Comparison of ENCODE assay signal across 20 cellular contexts in the genomic region with DNA sequence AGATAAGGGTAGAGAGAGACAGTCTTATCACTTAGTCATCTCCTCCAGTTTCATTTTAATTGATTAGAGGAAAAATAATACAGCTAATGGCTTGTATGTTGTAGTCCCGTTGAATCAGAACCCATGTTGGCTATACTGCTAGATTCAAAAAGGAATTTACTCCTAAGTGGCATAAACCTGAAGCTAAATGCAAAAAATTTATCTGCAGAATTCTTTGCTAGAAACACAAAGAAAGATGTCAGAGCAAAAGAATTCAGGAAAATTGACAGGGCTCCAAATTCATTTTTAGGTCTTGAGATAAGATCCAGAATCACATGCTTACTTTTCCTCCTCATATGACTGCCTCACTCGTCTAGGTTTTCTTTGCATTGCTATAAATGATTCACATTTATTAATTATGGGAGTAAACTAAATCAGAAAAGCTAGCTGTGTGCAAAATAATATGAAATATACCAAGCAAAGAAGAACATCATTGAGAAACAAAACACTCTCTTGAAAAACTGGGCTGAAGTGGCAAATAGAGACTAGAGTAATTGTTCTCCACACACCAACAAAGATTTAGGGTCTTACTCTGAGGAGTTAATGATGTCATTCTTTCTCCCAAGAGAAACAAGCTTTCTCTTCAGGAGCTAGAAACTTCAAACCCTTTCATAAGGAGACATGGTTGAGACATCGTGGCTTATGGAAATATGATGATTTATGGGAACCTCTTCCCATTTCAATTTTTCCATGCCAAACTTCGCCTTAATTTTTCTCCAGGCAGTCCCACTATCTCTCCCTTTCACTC.
DNase-seq lines count a peak whose midpoint lies in the region; ATAC-seq, FAIRE-seq and TF ChIP-seq lines count a peak whose summit lies in the region.
"Had no signal": no experiment of that assay in that cellular context is flagged by ENCODE, and none has a peak within 500 bp of the region (broad histone marks: within the 10 kb centered on the region; RNA-seq: fewer than 3 reads in every experiment).

No MANE protein-coding gene starts in this region.

- peaks cover 10% of the 10 kb centered on the region for H3K27me3 Mint-ChIP-seq in activated CD4-positive, alpha-beta T cell treated with anti-CD3 and anti-CD28 coated beads, Interleukin-2, amount 10 ng/mL, durations not matched to agents 7 days and 5 days

- H3K27ac Mint-ChIP-seq in activated CD4-positive, alpha-beta T cell treated with anti-CD3 and anti-CD28 coated beads, Interleukin-2, amount 10 ng/mL, durations not matched to agents 7 days and 5 days: no peak overlapping the region
- H3K27ac Mint-ChIP-seq: CD8-positive, alpha-beta memory T cell; H9; HFFc6 had no signal

- H3K4me3 Mint-ChIP-seq in activated CD4-positive, alpha-beta T cell treated with anti-CD3 and anti-CD28 coated beads, Interleukin-2, amount 10 ng/mL, durations not matched to agents 7 days and 5 days: no peak overlapping the region
- H3K4me3 Mint-ChIP-seq: CD8-positive, alpha-beta memory T cell; H9; HFFc6 had no signal

- no peak overlapping the region for H3K27ac ChIP-seq in Karpas-422 (ENCODE audit: low read length)
- H3K27ac ChIP-seq in thyroid gland: no peak overlapping the region
- H3K27ac ChIP-seq: BLaER1 had no signal

- no peaks in the 10 kb centered on the region for H3K9me3 ChIP-seq in Karpas-422 (ENCODE audit: low read length)
- H3K9me3 ChIP-seq in thyroid gland: no peaks in the 10 kb centered on the region
- H3K9me3 ChIP-seq: BLaER1, Caco-2 had no signal

- ATAC-seq in HG03521 (IDR thresholded peaks at IDR 0.05; ENCODE audit: unreplicated experiment): no peak

- H3K4me1 ChIP-seq in Karpas-422 (ENCODE audit: low read length) (no peaks in the 10 kb centered on the region), thyroid gland (no peaks in the 10 kb centered on the region)
- H3K4me1 ChIP-seq: BLaER1, Caco-2 had no signal

- no peak overlapping the region for H3K4me2 ChIP-seq in Karpas-422 (ENCODE audit: low read depth, low read length, poor library complexity, severe bottlenecking)
- H3K4me2 ChIP-seq: BLaER1 had no signal

- H2AFZ ChIP-seq in Karpas-422 (ENCODE audit: low read length): no peak overlapping the region

- no peaks in the 10 kb centered on the region for H3K9me3 Mint-ChIP-seq in activated CD4-positive, alpha-beta T cell treated with anti-CD3 and anti-CD28 coated beads, Interleukin-2, amount 10 ng/mL, durations not matched to agents 7 days and 5 days
- H3K9me3 Mint-ChIP-seq: H9, HFFc6 had no signal

- POLR2A ChIA-PET in activated CD4-positive, alpha-beta T cell treated with anti-CD3 and anti-CD28 coated beads, Interleukin-2, amount 10 ng/mL, durations not matched to agents 7 days and 5 days (lab: Charles Lee): no interaction called here

- TF ChIP-seq CTCF in fibroblast of pulmonary artery (IDR thresholded peaks at IDR 0.05; ENCODE audit: low read length, missing control alignments) (no peak), thyroid gland (IDR thresholded peaks at IDR 0.05) (no peak)

- peak; percentile 17 for FAIRE-seq in GM12892 (lab: Jason Lieb, UNC)
- FAIRE-seq: GM18507, HTR-8/SVneo had no signal

- in situ Hi-C loops in SK-MEL-5 (cut with HindIII; ENCODE audit: low pct_unique_long_range_greater_than_20kb, low sequenced_read_pairs): no loop called here

- CTCF ChIA-PET in activated CD4-positive, alpha-beta T cell treated with anti-CD3 and anti-CD28 coated beads, Interleukin-2, amount 10 ng/mL, durations not matched to agents 7 days and 5 days (lab: Charles Lee): no interaction called here

- H3K36me3 Mint-ChIP-seq in activated CD4-positive, alpha-beta T cell treated with anti-CD3 and anti-CD28 coated beads, Interleukin-2, amount 10 ng/mL, durations not matched to agents 7 days and 5 days (ENCODE audit: low read depth): no peaks in the 10 kb centered on the region
- H3K36me3 Mint-ChIP-seq: CD8-positive, alpha-beta memory T cell had no signal

- no peak overlapping the region for H3K9ac ChIP-seq in Karpas-422 (ENCODE audit: low read length)
- H3K9ac ChIP-seq: BLaER1 had no signal

- no peaks in the 10 kb centered on the region for H3K9me2 ChIP-seq in Karpas-422 (replicated peaks; ENCODE audit: insufficient read depth, low read length)

- no peaks in the 10 kb centered on the region for H4K20me1 ChIP-seq in Karpas-422 (ENCODE audit: insufficient read depth, low read depth, low read length)
- H4K20me1 ChIP-seq: BLaER1 had no signal

- WGBS in thyroid gland, 2 donors: 73 to 75% methylated on average over 4 of the region's 4 CpGs

- intact Hi-C loops in thyroid gland (cut with DNase I): no loop called here

- no peak for TF ChIP-seq POLR2A in GM12892 (IDR thresholded peaks at IDR 0.05; ENCODE audit: low read depth, low read length)
- TF ChIP-seq POLR2A in thyroid gland (IDR thresholded peaks at IDR 0.05): no peak

- H3K4me1 Mint-ChIP-seq in activated CD4-positive, alpha-beta T cell treated with anti-CD3 and anti-CD28 coated beads, Interleukin-2, amount 10 ng/mL, durations not matched to agents 7 days and 5 days: no peaks in the 10 kb centered on the region
- H3K4me1 Mint-ChIP-seq: CD8-positive, alpha-beta memory T cell had no signal

- H3K27me3 ChIP-seq in Karpas-422 (ENCODE audit: low read length): no peaks in the 10 kb centered on the region
- no peaks in the 10 kb centered on the region for H3K27me3 ChIP-seq in thyroid gland
- H3K27me3 ChIP-seq: BLaER1 had no signal

- H3K36me3 ChIP-seq in Karpas-422 (ENCODE audit: insufficient read depth, low read length) (no peaks in the 10 kb centered on the region), thyroid gland (no peaks in the 10 kb centered on the region)
- H3K36me3 ChIP-seq: BLaER1 had no signal

- H3K4me3 ChIP-seq in fibroblast of pulmonary artery (replicated peaks; ENCODE audit: low read depth, low read length) (no peak overlapping the region), Karpas-422 (ENCODE audit: low read length) (no peak overlapping the region), thyroid gland (replicated peaks in 1 of 3) (no peak overlapping the region)
- H3K4me3 ChIP-seq: BLaER1 had no signal

- no peaks in the 10 kb centered on the region for H3K79me2 ChIP-seq in Karpas-422 (ENCODE audit: low read length)

- no peak for DNase-seq in GM12892 (ENCODE audit: insufficient read length)
- DNase-seq in SK-MEL-5 (ENCODE audit: low read depth, low spot score): peak; percentile 15
- DNase-seq in astrocyte of the hippocampus (ENCODE audit: low read depth, low spot score): peak; percentile 27
- peak; percentile 5 for DNase-seq in fibroblast of pulmonary artery (ENCODE audit: low read depth)
- no peak for DNase-seq in Karpas-422
- no peak for DNase-seq in activated CD4-positive, alpha-beta T cell treated with anti-CD3 and anti-CD28 coated beads, Interleukin-2, amount 10 ng/mL, durations not matched to agents 7 days and 5 days
- DNase-seq in thyroid gland: no peak
- DNase-seq: 8988T; AML-193; Caco-2; CD8-positive, alpha-beta memory T cell; DMS53; GF-D8; GOT3; H9; HFFc6 had no signal

Comparison
In these comparisons a context has a peak if more than half of its experiments do, and no peak if none do; other contexts are left out.
1. DNase-seq: peak in SK-MEL-5 (single experiment), astrocyte of the hippocampus (single experiment) and fibroblast of pulmonary artery (single experiment); none in GM12892 (single experiment), Karpas-422 (single experiment), activated CD4-positive, alpha-beta T cell treated with anti-CD3 and anti-CD28 coated beads, Interleukin-2, amount 10 ng/mL, durations not matched to agents 7 days and 5 days (single experiment) and thyroid gland (0 of 2).